24 cellular contexts compared by ENCODE assay signal in the genomic region with DNA sequence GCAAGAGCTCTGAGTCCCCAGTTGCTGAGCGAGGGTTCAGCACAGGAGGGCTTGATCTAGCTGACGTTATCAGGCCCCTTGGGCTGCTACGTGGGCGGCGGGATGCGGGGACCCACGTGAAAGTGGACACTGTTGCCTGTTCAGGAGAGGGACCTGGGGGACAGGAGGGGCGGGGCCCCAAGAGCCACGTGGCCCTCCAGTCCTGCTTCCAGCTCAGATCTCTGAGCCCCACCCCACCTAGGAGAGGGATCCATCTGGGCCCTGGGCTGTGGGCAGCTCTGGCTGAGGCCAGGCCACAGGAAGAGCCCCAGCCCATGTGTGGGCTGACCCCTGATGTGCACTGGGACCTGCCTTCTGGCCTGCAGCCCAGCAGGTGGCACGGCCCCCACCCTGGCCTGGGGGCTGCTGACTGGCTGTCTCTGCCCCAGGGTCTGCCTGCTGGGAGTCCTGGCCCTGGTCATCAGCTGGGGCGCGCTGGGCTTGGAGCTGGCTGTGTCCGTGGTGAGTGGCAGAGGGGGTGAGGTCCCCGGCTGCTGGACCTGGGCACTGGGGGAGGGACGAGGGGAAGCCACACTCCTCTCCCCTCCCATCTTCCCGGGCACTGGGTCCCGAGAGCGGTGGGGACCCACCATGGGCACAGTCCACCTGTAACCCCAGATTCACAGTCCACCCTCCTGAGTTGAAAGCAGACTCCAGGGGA. TPM values are rescaled to one million over a fixed set of nuclear protein-coding genes. Genes with fewer than 3 reads are reported as not detected.
"Had no signal": no experiment of that assay in that cellular context is flagged by ENCODE, and none has a peak within 500 bp of the region (broad histone marks: within the 10 kb centered on the region; RNA-seq: fewer than 3 reads in every experiment).

No MANE protein-coding gene starts in this region.

- H3K27ac Mint-ChIP-seq: activated CD8-positive, alpha-beta T cell treated with anti-CD3 and anti-CD28 coated beads for 36 hours; activated naive CD8-positive, alpha-beta T cell treated with anti-CD3 and anti-CD28 coated beads, Interleukin-2, amount 10 ng/mL, durations not matched to agents 7 days and 5 days had no signal

- H3K4me3 Mint-ChIP-seq: activated CD8-positive, alpha-beta T cell treated with anti-CD3 and anti-CD28 coated beads for 36 hours; activated naive CD8-positive, alpha-beta T cell treated with anti-CD3 and anti-CD28 coated beads, Interleukin-2, amount 10 ng/mL, durations not matched to agents 7 days and 5 days had no signal

- H3K4me2 ChIP-seq: SK-N-SH had no signal

- H3K4me3 ChIP-seq: adrenal gland, breast epithelium, SJCRH30 had no signal

- H3K36me3 Mint-ChIP-seq: activated naive CD8-positive, alpha-beta T cell treated with anti-CD3 and anti-CD28 coated beads, Interleukin-2, amount 10 ng/mL, durations not matched to agents 7 days and 5 days had no signal

- H3K4me1 ChIP-seq: breast epithelium had no signal

- ATAC-seq: activated CD4-positive, CD25-positive, alpha-beta regulatory T cell treated with anti-CD3 and anti-CD28 coated beads, Interleukin-2, amount 50 U/mL, for 24 hours; activated CD8-positive, alpha-beta T cell treated with anti-CD3 and anti-CD28 coated beads for 36 hours had no signal

- H3K27me3 Mint-ChIP-seq: activated CD8-positive, alpha-beta T cell treated with anti-CD3 and anti-CD28 coated beads for 36 hours; activated naive CD8-positive, alpha-beta T cell treated with anti-CD3 and anti-CD28 coated beads, Interleukin-2, amount 10 ng/mL, durations not matched to agents 7 days and 5 days had no signal

- H3K27ac ChIP-seq: adrenal gland, breast epithelium, SJCRH30 had no signal

- H3K27me3 ChIP-seq: adrenal gland, breast epithelium, SJCRH30 had no signal

- H3K36me3 ChIP-seq: breast epithelium had no signal

- DNase-seq: activated CD4-positive, alpha-beta T cell treated with anti-CD3 and anti-CD28 coated beads for 4 hours; activated CD8-positive, alpha-beta memory T cell treated with anti-CD3 and anti-CD28 coated beads, Interleukin-2, amount 50 U/mL, for 48 hours; activated CD8-positive, alpha-beta T cell treated with anti-CD3 and anti-CD28 coated beads for 36 hours; activated naive CD4-positive, alpha-beta T cell treated with anti-CD3 and anti-CD28 coated beads, Interleukin-2, amount 50 U/mL, for 16 hours; activated naive CD8-positive, alpha-beta T cell treated with anti-CD3 and anti-CD28 coated beads, Interleukin-2, amount 10 ng/mL, durations not matched to agents 7 days and 5 days; activated T-cell treated with anti-CD3 and anti-CD28 coated beads, Interleukin-2, amount 50 U/mL, for 1 hour; anterior cingulate cortex; caudate nucleus; NCI-H1048; NCI-H1930; NCI-H2171 treated with DMSO at 0.1 percent for 48 hours; NCI-H226; NCI-H526; NCI-H82; Right ventricle myocardium superior; RPMI8226; SJCRH30; SK-N-SH; T-helper 1 cell had no signal

- H3K9me3 Mint-ChIP-seq: activated CD8-positive, alpha-beta T cell treated with anti-CD3 and anti-CD28 coated beads for 36 hours; activated naive CD8-positive, alpha-beta T cell treated with anti-CD3 and anti-CD28 coated beads, Interleukin-2, amount 10 ng/mL, durations not matched to agents 7 days and 5 days had no signal

- H3K9ac ChIP-seq: SK-N-SH had no signal

- H3K9me3 ChIP-seq: adrenal gland, breast epithelium, SJCRH30, SK-N-SH had no signal

RNA-seq across cellular contexts. Expression of gene AMZ1, which starts 38.7 kb away (rescaled TPM):
- total RNA-seq: LHCN-M2, NCI-H460 had no signal
